In the genomic region with DNA sequence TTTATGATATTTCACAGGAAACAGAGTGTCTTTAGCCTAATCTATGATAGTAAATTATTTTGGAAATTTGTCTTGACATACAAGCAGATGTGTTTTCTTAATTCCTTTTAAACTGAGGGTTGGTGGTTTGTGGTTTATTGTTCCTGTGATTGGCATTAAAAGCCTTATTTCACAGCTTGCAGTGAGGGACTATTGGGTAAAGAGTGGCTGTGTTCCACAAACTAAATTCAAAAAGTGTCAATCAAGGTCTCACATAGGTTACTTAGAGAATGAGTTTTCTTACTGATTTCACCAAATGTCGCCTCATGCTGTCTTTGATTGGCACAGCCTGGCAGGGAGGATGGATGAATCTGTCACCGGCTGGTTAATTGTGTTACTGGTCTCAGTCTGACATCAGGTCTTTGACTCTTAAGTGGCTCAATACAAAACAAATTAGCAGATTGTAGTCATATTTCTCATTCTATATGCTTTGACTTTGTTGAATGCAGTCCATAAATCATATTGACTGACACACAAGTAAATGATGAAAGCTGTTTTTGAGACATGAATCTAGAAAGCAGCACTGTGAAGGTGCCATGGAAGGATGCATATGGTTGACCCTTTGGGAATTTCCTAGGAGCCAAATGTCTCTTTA, we compare ENCODE assay signal across 16 cellular contexts.
DNase-seq lines count a peak whose midpoint lies in the region; ATAC-seq and TF ChIP-seq lines count a peak whose summit lies in the region.
"Had no signal": no experiment of that assay in that cellular context is flagged by ENCODE, and none has a peak within 500 bp of the region (broad histone marks: within the 10 kb centered on the region; RNA-seq: fewer than 3 reads in every experiment).

No MANE protein-coding gene starts in this region.

- DNase-seq in GM23338 (ENCODE audit: low spot score) (no peak), NCI-H1930 (lab: John Stamatoyannopoulos, UW) (peak; percentile 89 to 93), Karpas-422 (no peak), tibial artery (no peak), EL (no peak)
- DNase-seq: central memory CD4-positive, alpha-beta T cell; NCI-H1436 treated with DMSO at 0.1 percent for 48 hours; PC-9; sigmoid colon; stimulated activated CD4-positive, alpha-beta T cell treated with anti-CD3 and anti-CD28 coated beads, Interleukin-4, amount 100 ng/mL, for 24 hours; upper lobe of left lung had no signal

- no peak overlapping the region for H3K4me3 ChIP-seq in BLaER1 treated with 17β-estradiol and CSF1 and Interleukin-3, amounts not matched to agents 10 nM and 100 nM
- H3K4me3 ChIP-seq in GM23338 (no peak overlapping the region), Karpas-422 (ENCODE audit: low read length) (no peak overlapping the region), tibial artery (no peak overlapping the region)
- H3K4me3 ChIP-seq: PC-9, sigmoid colon, upper lobe of left lung had no signal

- peaks cover 13 to 33% (median 23%) of the 10 kb centered on the region in 10 experiments for H3K4me1 ChIP-seq in BLaER1 treated with 17β-estradiol and CSF1 and Interleukin-3, amounts not matched to agents 10 nM and 100 nM
- H3K4me1 ChIP-seq in GM23338 (ENCODE audit: insufficient read depth) (peaks cover 32% of the 10 kb centered on the region), Karpas-422 (ENCODE audit: low read length) (peaks cover 22% of the 10 kb centered on the region), tibial artery (peaks cover 0 to 29% (median 7%) of the 10 kb centered on the region in 4 donors)
- H3K4me1 ChIP-seq: upper lobe of left lung had no signal

- H2AFZ ChIP-seq in GM23338 (no peak overlapping the region), Karpas-422 (ENCODE audit: low read length) (no peak overlapping the region)
- H2AFZ ChIP-seq: PC-9 had no signal

- peaks cover 38% of the 10 kb centered on the region for H3K4me1 Mint-ChIP-seq in GM23338
- peaks cover 7% of the 10 kb centered on the region for H3K4me1 Mint-ChIP-seq in activated T-helper 17 cell treated with anti-CD3 and anti-CD28 coated beads, Interleukin-2, amount 50 U/mL, for 72 hours

- H3K9ac ChIP-seq in BLaER1 treated with 17β-estradiol and CSF1 and Interleukin-3, amounts not matched to agents 10 nM and 100 nM: no peak overlapping the region
- H3K9ac ChIP-seq in Karpas-422 (ENCODE audit: low read length): no peak overlapping the region

- H3K27me3 ChIP-seq in BLaER1 treated with 17β-estradiol and CSF1 and Interleukin-3, amounts not matched to agents 10 nM and 100 nM: no peaks in the 10 kb centered on the region
- no peaks in the 10 kb centered on the region for H3K27me3 ChIP-seq in GM23338 (ENCODE audit: insufficient read depth)
- no peaks in the 10 kb centered on the region for H3K27me3 ChIP-seq in Karpas-422 (ENCODE audit: low read length)
- H3K27me3 ChIP-seq in tibial artery: no peaks in the 10 kb centered on the region
- H3K27me3 ChIP-seq: neutrophil, sigmoid colon, upper lobe of left lung had no signal

- H3K27ac Mint-ChIP-seq in GM23338: peak overlapping the region; percentile 68; the same call in 1 of the 2 replicates
- no peak overlapping the region for H3K27ac Mint-ChIP-seq in activated T-helper 17 cell treated with anti-CD3 and anti-CD28 coated beads, Interleukin-2, amount 50 U/mL, for 72 hours

- ATAC-seq in GM23338 (no peak), HG02759 (IDR thresholded peaks at IDR 0.05; ENCODE audit: unreplicated experiment) (no peak)
- peak; percentile 41 for ATAC-seq in activated T-helper 17 cell treated with anti-CD3 and anti-CD28 coated beads, Interleukin-2, amount 50 U/mL, for 72 hours (replicated peaks)

- no peaks in the 10 kb centered on the region for H3K9me3 Mint-ChIP-seq in GM23338
- H3K9me3 Mint-ChIP-seq in activated T-helper 17 cell treated with anti-CD3 and anti-CD28 coated beads, Interleukin-2, amount 50 U/mL, for 72 hours: no peaks in the 10 kb centered on the region

- no peaks in the 10 kb centered on the region for H3K9me2 ChIP-seq in GM23338 (ENCODE audit: insufficient read depth)
- H3K9me2 ChIP-seq in Karpas-422 (replicated peaks; ENCODE audit: insufficient read depth, low read length): no peaks in the 10 kb centered on the region

- H3K4me2 ChIP-seq in BLaER1 treated with 17β-estradiol and CSF1 and Interleukin-3, amounts not matched to agents 10 nM and 100 nM: peak overlapping the region in 9 of 11 experiments; percentile 11 to 61 (median 38); a peak in 16 of 22 replicates
- H3K4me2 ChIP-seq in GM23338 (peak overlapping the region; percentile 6), Karpas-422 (ENCODE audit: low read depth, low read length, poor library complexity, severe bottlenecking) (no peak overlapping the region)
- H3K4me2 ChIP-seq: PC-9 had no signal

- no peak overlapping the region for H3K27ac ChIP-seq in BLaER1 treated with 17β-estradiol and CSF1 and Interleukin-3, amounts not matched to agents 10 nM and 100 nM
- H3K27ac ChIP-seq in GM23338 (ENCODE audit: low read depth) (no peak overlapping the region), Karpas-422 (ENCODE audit: low read length) (no peak overlapping the region), tibial artery (no peak overlapping the region)
- H3K27ac ChIP-seq: C4-2B, neutrophil, PC-9, sigmoid colon, upper lobe of left lung had no signal

- H3K4me3 Mint-ChIP-seq in GM23338: no peak overlapping the region
- H3K4me3 Mint-ChIP-seq in activated T-helper 17 cell treated with anti-CD3 and anti-CD28 coated beads, Interleukin-2, amount 50 U/mL, for 72 hours: no peak overlapping the region

- intact Hi-C loops in tibial artery (cut with DNase I; ENCODE audit: low total_unique reads): no loop called here

- H3K79me2 ChIP-seq in GM23338 (replicated peaks; ENCODE audit: insufficient read depth) (no peaks in the 10 kb centered on the region), Karpas-422 (ENCODE audit: low read length) (no peaks in the 10 kb centered on the region)

- TF ChIP-seq CTCF in GM23338 (conservative IDR thresholded peaks at IDR 0.05; ENCODE audit: low read depth in 2 of 2): no peak
- TF ChIP-seq CTCF in tibial artery (IDR thresholded peaks at IDR 0.05): no peak

- H3K27me3 Mint-ChIP-seq in GM23338 (ENCODE audit: insufficient read depth, low read depth, poor library complexity): no peaks in the 10 kb centered on the region
- no peaks in the 10 kb centered on the region for H3K27me3 Mint-ChIP-seq in activated T-helper 17 cell treated with anti-CD3 and anti-CD28 coated beads, Interleukin-2, amount 50 U/mL, for 72 hours

- H4K20me1 ChIP-seq in BLaER1 treated with 17β-estradiol and CSF1 and Interleukin-3, amounts not matched to agents 10 nM and 100 nM: no peaks in the 10 kb centered on the region
- no peaks in the 10 kb centered on the region for H4K20me1 ChIP-seq in GM23338 (replicated peaks; ENCODE audit: insufficient read depth)
- H4K20me1 ChIP-seq in Karpas-422 (ENCODE audit: insufficient read depth, low read depth, low read length): no peaks in the 10 kb centered on the region

- H3K36me3 ChIP-seq in BLaER1 treated with 17β-estradiol and CSF1 and Interleukin-3, amounts not matched to agents 10 nM and 100 nM: no peaks in the 10 kb centered on the region
- H3K36me3 ChIP-seq in GM23338 (ENCODE audit: insufficient read depth) (no peaks in the 10 kb centered on the region), Karpas-422 (ENCODE audit: insufficient read depth, low read length) (no peaks in the 10 kb centered on the region), tibial artery (no peaks in the 10 kb centered on the region)
- H3K36me3 ChIP-seq: sigmoid colon had no signal

- H3F3A ChIP-seq in GM23338 (replicated peaks; ENCODE audit: low read depth): no peaks in the 10 kb centered on the region

- no peaks in the 10 kb centered on the region for H3K9me3 ChIP-seq in BLaER1 treated with 17β-estradiol and CSF1 and Interleukin-3, amounts not matched to agents 10 nM and 100 nM (replicated peaks in 1 of 11)
- H3K9me3 ChIP-seq in Karpas-422 (ENCODE audit: low read length) (no peaks in the 10 kb centered on the region), tibial artery (no peaks in the 10 kb centered on the region)
- H3K9me3 ChIP-seq: neutrophil, sigmoid colon, upper lobe of left lung had no signal

- no peaks in the 10 kb centered on the region for H3K36me3 Mint-ChIP-seq in GM23338 (ENCODE audit: low read depth)
- no peaks in the 10 kb centered on the region for H3K36me3 Mint-ChIP-seq in activated T-helper 17 cell treated with anti-CD3 and anti-CD28 coated beads, Interleukin-2, amount 50 U/mL, for 72 hours (ENCODE audit: low read depth)

TF ChIP-seq in GM23338, 12 proteins besides CTCF, POLR2A, EP300 and RAD21 (continues in another document):
- TF ChIP-seq CREB1 (CRISPR knock-in tag; IDR thresholded peaks at IDR 0.05; ENCODE audit: low read depth) (no peak), ZNF114 (CRISPR knock-in tag; IDR thresholded peaks at IDR 0.05) (no peak)

Comparison
In these comparisons a context has a peak if more than half of its experiments do, and no peak if none do; other contexts are left out.
1. DNase-seq: peak in NCI-H1930 (2 of 2); none in GM23338 (single experiment), Karpas-422 (single experiment), tibial artery (0 of 2) and EL (single experiment).